ENCODE assay signal across 18 cellular contexts in genomic region chr13:97723655-97724054, GRCh38.
DNase-seq lines count a peak whose midpoint lies in the region; ATAC-seq and TF ChIP-seq lines count a peak whose summit lies in the region.
"Had no signal": no experiment of that assay in that cellular context is flagged by ENCODE, and none has a peak within 500 bp of the region (broad histone marks: within the 10 kb centered on the region; RNA-seq: fewer than 3 reads in every experiment).

No MANE protein-coding gene starts in this region.

- peak in 2 of 3 experiments; percentile 26 to 85 for DNase-seq in NCI-H1417 (lab: John Stamatoyannopoulos, UW)
- no peak for DNase-seq in NCI-H1417 treated with DMSO at 0.1 percent for 48 hours (lab: John Stamatoyannopoulos, UW)
- DNase-seq in NCI-H187 treated with DMSO at 0.1 percent for 48 hours (lab: John Stamatoyannopoulos, UW): peak; percentile 85
- DNase-seq in stimulated activated CD4-positive, alpha-beta T cell treated with anti-CD3 and anti-CD28 coated beads, Interleukin-1b, Interleukin-23, amount 100 ng/mL, for 48 hours: no peak
- DNase-seq in natural killer cell: no peak
- no peak for DNase-seq in medulla oblongata (ENCODE audit: extremely low spot score)
- DNase-seq: 8988T, DMS153, GM23248, NCI-H1092, NCI-H1694 treated with DMSO at 0.1 percent for 48 hours, NCI-H2171 treated with DMSO at 0.1 percent for 48 hours, NCI-H524, OCI-M1 had no signal

- H3K27ac ChIP-seq in cingulate gyrus (ENCODE audit: low read depth, low read length) (peak overlapping the region; percentile 42), temporal lobe (ENCODE audit: low read depth, low read length) (peak overlapping the region; percentile 66)
- H3K27ac ChIP-seq: BLaER1 treated with 17β-estradiol and CSF1 and Interleukin-3, amounts not matched to agents 10 nM and 100 nM; GM23248; SK-N-MC had no signal

- ATAC-seq in natural killer cell: no peak

- no peak for TF ChIP-seq CTCF in natural killer cell (IDR thresholded peaks at IDR 0.05)

- no peaks in the 10 kb centered on the region for H3K4me1 Mint-ChIP-seq in natural killer cell

- H3K27me3 Mint-ChIP-seq in natural killer cell (ENCODE audit: low read depth in 2 of 2): peaks cover 0 to 2% of the 10 kb centered on the region in 2 donors

- no peak overlapping the region for H3K27ac Mint-ChIP-seq in natural killer cell

- intact Hi-C loops in natural killer cell (cut with micrococcal nuclease): no loop called here

- peaks cover 3 to 12% of the 10 kb centered on the region in 2 donors for H3K9me3 Mint-ChIP-seq in natural killer cell

- no peak overlapping the region for H3K4me3 Mint-ChIP-seq in natural killer cell

- no peaks in the 10 kb centered on the region for H3K36me3 Mint-ChIP-seq in natural killer cell

Comparison
In these comparisons a context has a peak if more than half of its experiments do, and no peak if none do; other contexts are left out.
1. DNase-seq: peak in NCI-H1417 (2 of 3) and NCI-H187 treated with DMSO at 0.1 percent for 48 hours (single experiment); none in NCI-H1417 treated with DMSO at 0.1 percent for 48 hours (single experiment), stimulated activated CD4-positive, alpha-beta T cell treated with anti-CD3 and anti-CD28 coated beads, Interleukin-1b, Interleukin-23, amount 100 ng/mL, for 48 hours (single experiment), natural killer cell (single experiment) and medulla oblongata (single experiment).